Comparison of ENCODE assay signal across 1 cellular context in the genomic region with DNA sequence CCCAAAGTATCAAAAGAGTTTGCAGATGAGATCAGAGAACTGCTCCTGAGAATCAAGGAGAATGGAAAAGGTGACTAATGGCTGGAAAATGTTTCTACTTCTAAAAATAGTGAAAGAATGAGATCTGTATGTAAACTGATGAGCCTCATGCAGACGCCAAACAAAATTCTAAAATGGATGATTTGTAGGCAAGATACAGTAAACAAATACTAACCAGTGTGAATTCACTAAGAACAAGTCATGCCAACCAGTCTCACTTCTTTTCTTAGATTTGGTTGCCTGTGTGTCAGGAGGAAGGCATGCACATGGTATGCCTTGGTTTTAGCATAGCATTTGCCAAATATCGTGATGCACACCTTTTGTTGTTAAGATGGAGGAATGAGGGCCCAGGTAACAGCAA.
TF ChIP-seq lines count a peak whose summit lies in the region.

No MANE protein-coding gene starts in this region.

TF ChIP-seq in A549, 52 proteins besides CTCF, POLR2A, EP300 and RAD21 (continued from another document):
- TF ChIP-seq, protein P1, sequence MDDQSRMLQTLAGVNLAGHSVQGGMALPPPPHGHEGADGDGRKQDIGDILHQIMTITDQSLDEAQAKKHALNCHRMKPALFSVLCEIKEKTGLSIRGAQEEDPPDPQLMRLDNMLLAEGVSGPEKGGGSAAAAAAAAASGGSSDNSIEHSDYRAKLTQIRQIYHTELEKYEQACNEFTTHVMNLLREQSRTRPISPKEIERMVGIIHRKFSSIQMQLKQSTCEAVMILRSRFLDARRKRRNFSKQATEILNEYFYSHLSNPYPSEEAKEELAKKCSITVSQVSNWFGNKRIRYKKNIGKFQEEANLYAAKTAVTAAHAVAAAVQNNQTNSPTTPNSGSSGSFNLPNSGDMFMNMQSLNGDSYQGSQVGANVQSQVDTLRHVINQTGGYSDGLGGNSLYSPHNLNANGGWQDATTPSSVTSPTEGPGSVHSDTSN (IDR thresholded peaks at IDR 0.05): no peak
- TF ChIP-seq TFCP2L1 (CRISPR knock-in tag; IDR thresholded peaks at IDR 0.05) (no peak), SREBF2 (IDR thresholded peaks at IDR 0.05) (no peak), FOSL2 (IDR thresholded peaks at IDR 0.05) (no peak), FOSL2 (CRISPR knock-in tag; IDR thresholded peaks at IDR 0.05) (peak; percentile 53; the same call in 1 of the 2 replicates), MYC (IDR thresholded peaks at IDR 0.05; ENCODE audit: borderline replicate concordance, low read length) (no peak)
- TF ChIP-seq, protein P2, sequence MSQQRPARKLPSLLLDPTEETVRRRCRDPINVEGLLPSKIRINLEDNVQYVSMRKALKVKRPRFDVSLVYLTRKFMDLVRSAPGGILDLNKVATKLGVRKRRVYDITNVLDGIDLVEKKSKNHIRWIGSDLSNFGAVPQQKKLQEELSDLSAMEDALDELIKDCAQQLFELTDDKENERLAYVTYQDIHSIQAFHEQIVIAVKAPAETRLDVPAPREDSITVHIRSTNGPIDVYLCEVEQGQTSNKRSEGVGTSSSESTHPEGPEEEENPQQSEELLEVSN (IDR thresholded peaks at IDR 0.05; ENCODE audit: borderline replicate concordance, low read depth): no peak
- TF ChIP-seq, protein P3, sequence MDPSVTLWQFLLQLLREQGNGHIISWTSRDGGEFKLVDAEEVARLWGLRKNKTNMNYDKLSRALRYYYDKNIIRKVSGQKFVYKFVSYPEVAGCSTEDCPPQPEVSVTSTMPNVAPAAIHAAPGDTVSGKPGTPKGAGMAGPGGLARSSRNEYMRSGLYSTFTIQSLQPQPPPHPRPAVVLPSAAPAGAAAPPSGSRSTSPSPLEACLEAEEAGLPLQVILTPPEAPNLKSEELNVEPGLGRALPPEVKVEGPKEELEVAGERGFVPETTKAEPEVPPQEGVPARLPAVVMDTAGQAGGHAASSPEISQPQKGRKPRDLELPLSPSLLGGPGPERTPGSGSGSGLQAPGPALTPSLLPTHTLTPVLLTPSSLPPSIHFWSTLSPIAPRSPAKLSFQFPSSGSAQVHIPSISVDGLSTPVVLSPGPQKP (IDR thresholded peaks at IDR 0.05; ENCODE audit: low read depth, low read length): no peak
